Comparison of ENCODE assay signal across 20 cellular contexts in genomic region chr7:94307399-94308048, GRCh38.
DNase-seq lines count a peak whose midpoint lies in the region; ATAC-seq, FAIRE-seq and TF ChIP-seq lines count a peak whose summit lies in the region.
"Had no signal": no experiment of that assay in that cellular context is flagged by ENCODE, and none has a peak within 500 bp of the region (broad histone marks: within the 10 kb centered on the region; RNA-seq: fewer than 3 reads in every experiment).

No MANE protein-coding gene starts in this region.

- no peaks in the 10 kb centered on the region for H3K9me1 ChIP-seq in K562 (ENCODE audit: control insufficient read depth, insufficient read depth, low read length)

- H3K9ac ChIP-seq in K562 (ENCODE audit: insufficient read depth in 1 of 2, low read depth in 2 of 2, low read length in 2 of 2) = peak overlapping the region in 1 of 2 experiments; percentile 30; a peak in 1 of 4 replicates

- peaks cover 16% of the 10 kb centered on the region for H3K4me1 Mint-ChIP-seq in progenitor cell of endocrine pancreas (ENCODE audit: low read depth)
- H3K4me1 Mint-ChIP-seq: CD14-positive monocyte had no signal

- H3K27ac ChIP-seq in K562 (ENCODE audit: extremely low read depth, low read depth, low read length) = no peak overlapping the region
- H3K27ac ChIP-seq: A549 had no signal

- H2AFZ ChIP-seq in K562 (ENCODE audit: low read depth, low read length) = peak overlapping the region; percentile 40; the same call in 1 of the 2 replicates

- no peak overlapping the region for H3K4me3 ChIP-seq in K562
- H3K4me3 ChIP-seq: A549 had no signal

- H3K4me2 ChIP-seq in K562 (ENCODE audit: insufficient read depth, low read length) = no peak overlapping the region
- H3K4me2 ChIP-seq: A549 had no signal

- TF ChIP-seq CTCF in K562 (IDR thresholded peaks at IDR 0.05 in 2 of 3, conservative IDR thresholded peaks at IDR 0.05 in 1 of 3; ENCODE audit: insufficient read depth in 2 of 3, low read depth in 1 of 3, low read length in 3 of 3) = no peak
- TF ChIP-seq CTCF in progenitor cell of endocrine pancreas (IDR thresholded peaks at IDR 0.05; ENCODE audit: unreplicated experiment) = no peak

- no peak for TF ChIP-seq RAD21 in K562 (CRISPR knock-in tag; conservative IDR thresholded peaks at IDR 0.05 in 1 of 2, IDR thresholded peaks at IDR 0.05 in 1 of 2)

- no peaks in the 10 kb centered on the region for H4K20me1 ChIP-seq in K562 (replicated peaks; ENCODE audit: control insufficient read depth, insufficient read depth, low read length)

- CTCF ChIA-PET in K562 (lab: Yijun Ruan, JAX; ENCODE audit: low intra/inter-chr PET ratio) = no interaction called here

- 0% methylated on average over 4 of the region's 4 CpGs for WGBS in K562 (ENCODE audit: insufficient coverage, low coverage, missing lambda C conversion rate)

- FAIRE-seq in K562 (lab: Jason Lieb, UNC) = no peak
- FAIRE-seq: A549, D721Med, GM12892, GM19239, HepG2, HTR-8/SVneo had no signal

- H3K36me3 ChIP-seq in K562 (ENCODE audit: control insufficient read depth, insufficient read depth, low read length) = no peaks in the 10 kb centered on the region

- peak overlapping the region; percentile 47 for H3K27ac Mint-ChIP-seq in progenitor cell of endocrine pancreas
- H3K27ac Mint-ChIP-seq: CD8-positive, alpha-beta T cell; H9 had no signal

- intact Hi-C loops in K562 (cut with micrococcal nuclease) = no loop called here
- intact Hi-C loops in left colon (cut with DNase I, micrococcal nuclease) = no loop called here

- H3K9me3 Mint-ChIP-seq in progenitor cell of endocrine pancreas (ENCODE audit: low read depth) = peaks cover 15% of the 10 kb centered on the region

- in situ Hi-C loops in K562 (cut with MboI) = no loop called here

- no TSS peak for BruUV-seq in K562 (replicated peaks; lab: Mats Ljungman, UMichigan)

- TF ChIP-seq EP300 in K562 (IDR thresholded peaks at IDR 0.05; ENCODE audit: low read length) = no peak; the same call in 1 of the 2 replicates

- H3K9me3 ChIP-seq in K562 (replicated peaks; ENCODE audit: control insufficient read depth, insufficient read depth, low read depth, low read length) = no peaks in the 10 kb centered on the region
- H3K9me3 ChIP-seq: A549 had no signal

- H3K4me1 ChIP-seq in K562 (replicated peaks in 1 of 2; ENCODE audit: control insufficient read depth in 2 of 2, insufficient read depth in 2 of 2, low read length in 2 of 2) = peaks cover 0 to 2% of the 10 kb centered on the region in 2 experiments; a peak in 2 of 5 replicates

- TF ChIP-seq POLR2A in K562 (conservative IDR thresholded peaks at IDR 0.05) = no peak

- no peaks in the 10 kb centered on the region for H3K79me2 ChIP-seq in K562 (ENCODE audit: control insufficient read depth, insufficient read depth, low read length)

- no peaks in the 10 kb centered on the region for H3K27me3 Mint-ChIP-seq in progenitor cell of endocrine pancreas

- peaks cover 3% of the 10 kb centered on the region for H3K36me3 Mint-ChIP-seq in progenitor cell of endocrine pancreas (ENCODE audit: insufficient read depth)
- H3K36me3 Mint-ChIP-seq: CD14-positive monocyte; CD8-positive, alpha-beta T cell had no signal

- H3K27me3 ChIP-seq in K562 (ENCODE audit: control insufficient read depth in 2 of 2, insufficient read depth in 2 of 2, low read length in 2 of 2) = no peaks in the 10 kb centered on the region

- H3K4me3 Mint-ChIP-seq in progenitor cell of endocrine pancreas (ENCODE audit: low read depth) = no peak overlapping the region
- H3K4me3 Mint-ChIP-seq: CD14-positive monocyte; CD8-positive, alpha-beta T cell; H9 had no signal

- POLR2A ChIA-PET in K562 (lab: Yijun Ruan, JAX) = no interaction called here

- DNase-seq in K562 (ENCODE audit: extremely low read depth in 1 of 4, low spot score in 3 of 4) (peak in 1 of 4 experiments; percentile 15), islet precursor cell (peak; percentile 65), progenitor cell of endocrine pancreas (ENCODE audit: low spot score, unreplicated experiment) (no peak), left colon (no peak)
- no peak for DNase-seq in stimulated activated CD4-positive, alpha-beta T cell treated with anti-CD3 and anti-CD28 coated beads, Interleukin-2, amount 100 ng/mL, for 24 hours
- no peak for DNase-seq in stimulated activated CD4-positive, alpha-beta T cell treated with anti-CD3 and anti-CD28 coated beads, Interleukin-12 subunit alpha, Interleukin-12 subunit beta, amount 100 ng/mL, for 4 hours
- DNase-seq: CD8-positive, alpha-beta T cell; COR-L47; DMS153; DMS79 treated with DMSO at 0.1 percent for 48 hours; GDM1; GOT3; H9 had no signal

- ATAC-seq in K562 (no peak), left colon (no peak)
- ATAC-seq: A549; CD8-positive, alpha-beta T cell; HepG2 had no signal

TF ChIP-seq in K562, 482 proteins besides CTCF, POLR2A, EP300 and RAD21 (continues in another document):
- no peak for TF ChIP-seq SMARCB1 (IDR thresholded peaks at IDR 0.05; ENCODE audit: insufficient read length, low read depth)
- 0 out of 2 replicates have a peak, but pooled peaks have one; percentile 69 for TF ChIP-seq ATF3 (IDR thresholded peaks at IDR 0.05)
- TF ChIP-seq ATF3 (CRISPR knock-in tag; conservative IDR thresholded peaks at IDR 0.05) = no peak
- TF ChIP-seq ZEB2 (IDR thresholded peaks at IDR 0.05) = no peak
- TF ChIP-seq SMARCE1 (IDR thresholded peaks at IDR 0.05) = 0 out of 2 replicates have a peak, but pooled peaks have one; percentile 24
- TF ChIP-seq HES1 (IDR thresholded peaks at IDR 0.05; ENCODE audit: low read depth) = no peak
- no peak for TF ChIP-seq ZNF253 (CRISPR knock-in tag; conservative IDR thresholded peaks at IDR 0.05)
- TF ChIP-seq CEBPG (CRISPR knock-in tag; IDR thresholded peaks at IDR 0.05) = no peak
- peak in 1 of 2 experiments; percentile 12; a peak in 1 of 4 replicates for TF ChIP-seq CEBPG (tag; conservative IDR thresholded peaks at IDR 0.05 in 1 of 2, IDR thresholded peaks at IDR 0.05 in 1 of 2)
- TF ChIP-seq ARID1B (IDR thresholded peaks at IDR 0.05) = peak; percentile 41; the same call in 1 of the 2 replicates
- TF ChIP-seq ZZZ3 (IDR thresholded peaks at IDR 0.05) = no peak
- TF ChIP-seq JUND (IDR thresholded peaks at IDR 0.05; ENCODE audit: borderline replicate concordance, low read depth, low read length) = no peak
- TF ChIP-seq JUND (tag; IDR thresholded peaks at IDR 0.05; ENCODE audit: borderline replicate concordance, low read depth, low read length) = peak; percentile 64; the same call in 1 of the 3 replicates
- no peak for TF ChIP-seq SMARCC2 (IDR thresholded peaks at IDR 0.05; ENCODE audit: low read depth)
- peak; percentile 34; the same call in 1 of the 2 replicates for TF ChIP-seq NCOR1 (IDR thresholded peaks at IDR 0.05)
- TF ChIP-seq SMARCA4 (IDR thresholded peaks at IDR 0.05) = 0 out of 2 replicates have a peak, but pooled peaks have one; percentile 23
- no peak for TF ChIP-seq KLF10 (CRISPR knock-in tag; IDR thresholded peaks at IDR 0.05)
- no peak for TF ChIP-seq MAFK (IDR thresholded peaks at IDR 0.05; ENCODE audit: low read length)
- no peak for TF ChIP-seq ZNF274 (IDR thresholded peaks at IDR 0.05; ENCODE audit: borderline replicate concordance, low read depth, low read length)
- TF ChIP-seq CBFA2T2 (conservative IDR thresholded peaks at IDR 0.05) = peak; percentile 40
- no peak for TF ChIP-seq NEUROD1 (IDR thresholded peaks at IDR 0.05; ENCODE audit: borderline replicate concordance, low read depth, low read length, partially characterized antibody)
- TF ChIP-seq HMBOX1 (IDR thresholded peaks at IDR 0.05) = 0 out of 2 replicates have a peak, but pooled peaks have one; percentile 41
